8 cellular contexts compared by ENCODE assay signal in genomic region chr19:10431254-10431942, GRCh38. TPM values are rescaled to one million over a fixed set of nuclear protein-coding genes. Genes with fewer than 3 reads are reported as not detected.
DNase-seq lines count a peak whose midpoint lies in the region; ATAC-seq and TF ChIP-seq lines count a peak whose summit lies in the region.

No MANE protein-coding gene starts in this region.

- H3K9me3 ChIP-seq in mucosa of descending colon: no peaks in the 10 kb centered on the region

- TF ChIP-seq CTCF in NB4 (IDR thresholded peaks at IDR 0.05; ENCODE audit: low read depth, low read length) (peak; percentile 16), cardiac fibroblast (IDR thresholded peaks at IDR 0.05; ENCODE audit: low read depth, low read length) (no peak), mucosa of descending colon (IDR thresholded peaks at IDR 0.05) (no peak)

- ATAC-seq in mucosa of descending colon (peak; percentile 18), GM18858 (IDR thresholded peaks at IDR 0.05; ENCODE audit: unreplicated experiment) (no peak), GM21367 (IDR thresholded peaks at IDR 0.05; ENCODE audit: unreplicated experiment) (no peak)

- H3K4me3 ChIP-seq in NB4 (ENCODE audit: low read depth, low read length): peak overlapping the region; percentile 27
- peak overlapping the region; percentile 62 to 68 for H3K4me3 ChIP-seq in cardiac fibroblast (replicated peaks in 1 of 2; ENCODE audit: low read depth in 2 of 2, low read length in 2 of 2)
- H3K4me3 ChIP-seq in mucosa of descending colon: peak overlapping the region; percentile 20

- peaks cover 18% of the 10 kb centered on the region for H3K4me1 ChIP-seq in mucosa of descending colon (ENCODE audit: low read depth)

- TF ChIP-seq POLR2A in NB4 (IDR thresholded peaks at IDR 0.05; ENCODE audit: extremely low read depth, insufficient read length): no peak

- DNase-seq in Daoy (ENCODE audit: low read depth) (peak; percentile 53), NB4 (ENCODE audit: low read depth) (peak; percentile 80), cardiac fibroblast (ENCODE audit: low read depth in 2 of 2) (peak in 1 of 2 donors; percentile 50), mucosa of descending colon (peak; percentile 65 to 69 (median 68)), middle frontal gyrus (ENCODE audit: extremely low spot score, low spot score) (no peak), NCI-H345 treated with DMSO at 0.1 percent for 48 hours (lab: John Stamatoyannopoulos, UW; ENCODE audit: unreplicated experiment) (no peak)

- intact Hi-C loops in mucosa of descending colon (cut with DNase I, micrococcal nuclease): no loop called here

- H3K36me3 ChIP-seq in mucosa of descending colon (ENCODE audit: low read depth): no peaks in the 10 kb centered on the region

RNA-seq across cellular contexts. Expression of gene PDE4A, which starts 11.1 kb away (rescaled TPM):
- total RNA-seq in Daoy (2014; rRNA removed; shearing (Covaris generic)): 0.69 and 2.3 TPM in 2 replicates
- 10 to 100 TPM in 2 of 3 donors, 1 to 10 TPM in 1; 7.0 to 27.4 (median 14.7) TPM for total RNA-seq in mucosa of descending colon

RNA-seq across cellular contexts. Expression of gene CDC37, which starts 28.1 kb away (rescaled TPM):
- total RNA-seq in Daoy (2014; rRNA removed; shearing (Covaris generic)): 361 and 401 TPM in 2 replicates
- 100 to 1,000 TPM; 125 to 179 (median 145) TPM for total RNA-seq in mucosa of descending colon

RNA-seq across cellular contexts. Expression of gene TYK2, which starts 51.0 kb away (rescaled TPM):
- total RNA-seq in Daoy (2014; rRNA removed; shearing (Covaris generic)): 39.2 and 46.6 TPM in 2 replicates
- total RNA-seq in mucosa of descending colon: 100 to 1,000 TPM; 104 to 142 (median 123) TPM

Comparison
In these comparisons a context has a peak if more than half of its experiments do, and no peak if none do; other contexts are left out.
1. DNase-seq: peak in Daoy (single experiment), NB4 (single experiment) and mucosa of descending colon (3 of 3); none in middle frontal gyrus (single experiment) and NCI-H345 treated with DMSO at 0.1 percent for 48 hours (single experiment).
2. Peak in every context shown above with its lines, with median percentiles within 50 percentile points of each other: H3K4me3 ChIP-seq.